31 cellular contexts compared by ENCODE assay signal in genomic region chr15:28943611-28944230, GRCh38. TPM values are rescaled to one million over a fixed set of nuclear protein-coding genes. Genes with fewer than 3 reads are reported as not detected.
DNase-seq lines count a peak whose midpoint lies in the region; ATAC-seq and TF ChIP-seq lines count a peak whose summit lies in the region.
"Had no signal": no experiment of that assay in that cellular context is flagged by ENCODE, and none has a peak within 500 bp of the region (broad histone marks: within the 10 kb centered on the region; RNA-seq: fewer than 3 reads in every experiment).

No MANE protein-coding gene starts in this region.

- no peaks in the 10 kb centered on the region for H3K9me3 ChIP-seq in CD8-positive, alpha-beta T cell (ENCODE audit: low read length)
- no peaks in the 10 kb centered on the region for H3K9me3 ChIP-seq in parathyroid adenoma (ENCODE audit: control insufficient read depth, low read length)
- H3K9me3 ChIP-seq: right lobe of liver had no signal

- H3K9me3 Mint-ChIP-seq in CD8-positive, alpha-beta T cell, result peaks cover 4% of the 10 kb centered on the region
- H3K9me3 Mint-ChIP-seq in endothelial cell (ENCODE audit: unreplicated experiment), result no peaks in the 10 kb centered on the region

- H3K27me3 Mint-ChIP-seq in CD8-positive, alpha-beta T cell (ENCODE audit: low read depth), result no peaks in the 10 kb centered on the region
- peaks cover 2% of the 10 kb centered on the region for H3K27me3 Mint-ChIP-seq in endothelial cell (ENCODE audit: unreplicated experiment)
- H3K27me3 Mint-ChIP-seq: progenitor cell of endocrine pancreas had no signal

- no peaks in the 10 kb centered on the region for H3K36me3 ChIP-seq in CD8-positive, alpha-beta T cell (ENCODE audit: insufficient read depth, low read length)
- H3K36me3 ChIP-seq in H7 (replicated peaks; ENCODE audit: control insufficient read depth, insufficient read depth, low read length), result no peaks in the 10 kb centered on the region
- H3K36me3 ChIP-seq in parathyroid adenoma (ENCODE audit: control insufficient read depth, insufficient read depth, low read length), result no peaks in the 10 kb centered on the region
- H3K36me3 ChIP-seq: right lobe of liver had no signal

- no peak for ATAC-seq in CD8-positive, alpha-beta T cell
- ATAC-seq: activated CD8-positive, alpha-beta memory T cell treated with anti-CD3 and anti-CD28 coated beads, Interleukin-2, amount 10 ng/mL, durations not matched to agents 7 days and 5 days; HepG2; left cardiac atrium; Right ventricle myocardium inferior had no signal

- no peak overlapping the region for H3K9ac ChIP-seq in parathyroid adenoma
- H3K9ac ChIP-seq: BLaER1 had no signal

- H3K27ac ChIP-seq in CD8-positive, alpha-beta T cell (ENCODE audit: low read depth, low read length), result no peak overlapping the region
- peak overlapping the region; percentile 15 for H3K27ac ChIP-seq in parathyroid adenoma
- H3K27ac ChIP-seq: BLaER1, epithelial cell of prostate, PC-9, right lobe of liver had no signal

- H3K4me1 ChIP-seq in CD8-positive, alpha-beta T cell (ENCODE audit: insufficient read depth, low read length), result peaks cover 94% of the 10 kb centered on the region
- peaks cover 16% of the 10 kb centered on the region for H3K4me1 ChIP-seq in parathyroid adenoma
- H3K4me1 ChIP-seq: right lobe of liver had no signal

- peaks cover 87% of the 10 kb centered on the region for H3K4me1 Mint-ChIP-seq in CD8-positive, alpha-beta T cell (ENCODE audit: low read depth)
- peaks cover 15% of the 10 kb centered on the region for H3K4me1 Mint-ChIP-seq in endothelial cell (ENCODE audit: unreplicated experiment)

- H3K79me2 ChIP-seq in parathyroid adenoma, result no peaks in the 10 kb centered on the region

- H3K27ac Mint-ChIP-seq in CD8-positive, alpha-beta T cell, result peak overlapping the region; percentile 80
- H3K27ac Mint-ChIP-seq in endothelial cell (ENCODE audit: unreplicated experiment), result no peak overlapping the region
- H3K27ac Mint-ChIP-seq: activated CD8-positive, alpha-beta memory T cell treated with anti-CD3 and anti-CD28 coated beads, Interleukin-2, amount 10 ng/mL, durations not matched to agents 7 days and 5 days; progenitor cell of endocrine pancreas; T-helper 2 cell treated with Interferon-gamma antibody and Interleukin-4, amounts not matched to agents 5 μg/mL and 100 μg/mL, for 36 hours had no signal

- CTCF ChIA-PET in CD8-positive, alpha-beta T cell (lab: Charles Lee), result interaction anchor here (1.5 to 2.1 kb wide), 2 partner anchors 8 to 32 kb away, joined by 8 to 10 read pairs; no protein-coding TSS in a partner anchor

- no peak overlapping the region for H3K4me2 ChIP-seq in parathyroid adenoma (ENCODE audit: low read length)
- H3K4me2 ChIP-seq: BLaER1, PC-9 had no signal

- intact Hi-C loops in CD8-positive, alpha-beta T cell (cut with DNase I, micrococcal nuclease), result loop anchor here (2.0 kb wide), 2 partner anchors 19 to 53 kb away; no protein-coding TSS in a partner anchor

- no peak overlapping the region for H3K4me3 Mint-ChIP-seq in CD8-positive, alpha-beta T cell
- peak overlapping the region; percentile 81 for H3K4me3 Mint-ChIP-seq in endothelial cell (ENCODE audit: unreplicated experiment)
- H3K4me3 Mint-ChIP-seq: activated CD8-positive, alpha-beta memory T cell treated with anti-CD3 and anti-CD28 coated beads, Interleukin-2, amount 10 ng/mL, durations not matched to agents 7 days and 5 days; T-helper 2 cell treated with Interferon-gamma antibody and Interleukin-4, amounts not matched to agents 5 μg/mL and 100 μg/mL, for 36 hours had no signal

- H3K4me3 ChIP-seq in CD8-positive, alpha-beta T cell (ENCODE audit: low read depth, low read length), result no peak overlapping the region
- H3K4me3 ChIP-seq in H7 (ENCODE audit: insufficient read depth, low read depth, low read length) (no peak overlapping the region), parathyroid adenoma (ENCODE audit: low read depth, low read length) (no peak overlapping the region)
- H3K4me3 ChIP-seq: BLaER1, PC-9, right lobe of liver had no signal

- H3K36me3 Mint-ChIP-seq in CD8-positive, alpha-beta T cell, result peaks cover 40% of the 10 kb centered on the region
- H3K36me3 Mint-ChIP-seq in endothelial cell (ENCODE audit: low read depth, unreplicated experiment), result peaks cover 18% of the 10 kb centered on the region
- H3K36me3 Mint-ChIP-seq: activated CD8-positive, alpha-beta memory T cell treated with anti-CD3 and anti-CD28 coated beads, Interleukin-2, amount 10 ng/mL, durations not matched to agents 7 days and 5 days had no signal

- TF ChIP-seq CTCF in CD8-positive, alpha-beta T cell (IDR thresholded peaks at IDR 0.05), result no peak
- no peak for TF ChIP-seq CTCF in endothelial cell (IDR thresholded peaks at IDR 0.05; ENCODE audit: unreplicated experiment)
- TF ChIP-seq CTCF in parathyroid adenoma (IDR thresholded peaks at IDR 0.05), result no peak

- POLR2A ChIA-PET in CD8-positive, alpha-beta T cell (lab: Charles Lee), result no interaction called here

- peak overlapping the region; percentile 46 for H2AFZ ChIP-seq in parathyroid adenoma
- H2AFZ ChIP-seq: PC-9 had no signal

- no peaks in the 10 kb centered on the region for H3K27me3 ChIP-seq in CD8-positive, alpha-beta T cell (ENCODE audit: insufficient read depth, low read length)
- H3K27me3 ChIP-seq in H7 (ENCODE audit: control insufficient read depth, insufficient read depth, low read length) (no peaks in the 10 kb centered on the region), parathyroid adenoma (ENCODE audit: control insufficient read depth, insufficient read depth, low read length) (no peaks in the 10 kb centered on the region)
- H3K27me3 ChIP-seq: right lobe of liver had no signal

- peak in 1 of 7 experiments; percentile 48 for DNase-seq in CD8-positive, alpha-beta T cell
- DNase-seq in H7 (peak; percentile 26), endothelial cell (ENCODE audit: low spot score) (no peak), NCI-H146 (lab: John Stamatoyannopoulos, UW) (no peak), NAMALWA (ENCODE audit: low spot score) (no peak), COLO829 (ENCODE audit: low spot score) (no peak)
- DNase-seq: activated CD4-positive, alpha-beta T cell treated with anti-CD3 and anti-CD28 coated beads for 48 hours; activated CD8-positive, alpha-beta memory T cell treated with anti-CD3 and anti-CD28 coated beads, Interleukin-2, amount 10 ng/mL, durations not matched to agents 7 days and 5 days; activated naive CD4-positive, alpha-beta T cell treated with Interleukin-2 at 50 U/mL for 16 hours; amygdala; COR-L47; effector CD4-positive, alpha-beta T cell; hippocampal formation; Kasumi-1; left cardiac atrium; mammary epithelial cell; NCI-H1436; NCI-H2081 treated with DMSO at 0.1 percent for 48 hours; NCI-H345; PC-9; stimulated activated CD4-positive, alpha-beta T cell treated with anti-CD3 and anti-CD28 coated beads, Interleukin-12 subunit alpha, Interleukin-12 subunit beta, amount 100 ng/mL, for 4 hours; stimulated activated CD4-positive, alpha-beta T cell treated with anti-CD3 and anti-CD28 coated beads, Interleukin-4, amount 100 ng/mL, for 1 hour; trophoblast cell had no signal

RNA-seq across cellular contexts. Expression of gene APBA2, which starts 57.9 kb away (rescaled TPM):
- total RNA-seq in CD8-positive, alpha-beta T cell, result 100 to 1,000 TPM; 106 to 108 TPM
- total RNA-seq in H7 (2014; rRNA removed; shearing (Covaris generic)), result 13.9 and 15.6 TPM in 2 replicates
- total RNA-seq in endothelial cell (ENCODE audit: unreplicated experiment), result 33.1 TPM
- total RNA-seq: PC-9 had no signal
